ENCODE assay signal across 2 cellular contexts in the genomic region with DNA sequence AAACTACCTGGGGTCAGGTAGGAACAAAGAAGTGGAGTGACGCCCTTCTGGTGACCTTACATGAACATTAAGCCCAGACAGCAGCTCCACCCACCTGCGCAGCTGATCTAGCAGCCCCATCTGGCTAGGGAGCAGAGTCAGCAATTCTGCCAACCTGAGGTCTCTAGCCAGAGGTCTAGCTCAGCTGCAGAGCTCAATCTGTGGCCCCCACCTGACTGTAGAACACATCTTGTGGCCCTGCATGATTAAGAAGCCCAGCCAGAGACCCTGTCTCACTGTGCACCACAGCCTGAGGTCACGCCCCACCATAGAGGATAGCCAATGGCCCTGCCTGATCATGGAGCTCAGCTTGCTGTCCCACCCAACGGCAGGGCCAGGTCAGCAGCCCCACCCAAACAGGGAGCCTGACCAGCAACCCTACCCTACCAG.
TF ChIP-seq lines count a peak whose summit lies in the region.

No MANE protein-coding gene starts in this region.

TF ChIP-seq in HepG2, 621 proteins besides CTCF, POLR2A, EP300 and RAD21 (continued from another document):
- peak; percentile 67 to 68 for TF ChIP-seq MAFK (conservative IDR thresholded peaks at IDR 0.05 in 1 of 2, IDR thresholded peaks at IDR 0.05 in 1 of 2; ENCODE audit: low read length in 2 of 2)

TF ChIP-seq in SK-N-SH treated with all-trans-retinoic acid at 6 μM for 48 hours, 23 proteins besides CTCF, POLR2A, EP300 and RAD21 (continued from another document):
- TF ChIP-seq TSHZ2 (CRISPR knock-in tag; IDR thresholded peaks at IDR 0.05) (no peak), OSR1 (CRISPR knock-in tag; IDR thresholded peaks at IDR 0.05) (no peak), RARB (CRISPR knock-in tag; IDR thresholded peaks at IDR 0.05) (no peak), ARNTL (CRISPR knock-in tag; IDR thresholded peaks at IDR 0.05; ENCODE audit: borderline replicate concordance, low read depth) (no peak), ZFP3 (CRISPR knock-in tag; IDR thresholded peaks at IDR 0.05) (no peak), GLIS3 (CRISPR knock-in tag; IDR thresholded peaks at IDR 0.05) (no peak), BACH2 (CRISPR knock-in tag; IDR thresholded peaks at IDR 0.05; ENCODE audit: borderline replicate concordance) (no peak), TOX (CRISPR knock-in tag; IDR thresholded peaks at IDR 0.05; ENCODE audit: borderline replicate concordance) (no peak), ZNF8 (CRISPR knock-in tag; IDR thresholded peaks at IDR 0.05) (no peak), ISL1 (CRISPR knock-in tag; IDR thresholded peaks at IDR 0.05) (no peak), ZNF70 (CRISPR knock-in tag; IDR thresholded peaks at IDR 0.05) (no peak), ESRRG (CRISPR knock-in tag; IDR thresholded peaks at IDR 0.05) (no peak)
- TF ChIP-seq, protein P1, sequence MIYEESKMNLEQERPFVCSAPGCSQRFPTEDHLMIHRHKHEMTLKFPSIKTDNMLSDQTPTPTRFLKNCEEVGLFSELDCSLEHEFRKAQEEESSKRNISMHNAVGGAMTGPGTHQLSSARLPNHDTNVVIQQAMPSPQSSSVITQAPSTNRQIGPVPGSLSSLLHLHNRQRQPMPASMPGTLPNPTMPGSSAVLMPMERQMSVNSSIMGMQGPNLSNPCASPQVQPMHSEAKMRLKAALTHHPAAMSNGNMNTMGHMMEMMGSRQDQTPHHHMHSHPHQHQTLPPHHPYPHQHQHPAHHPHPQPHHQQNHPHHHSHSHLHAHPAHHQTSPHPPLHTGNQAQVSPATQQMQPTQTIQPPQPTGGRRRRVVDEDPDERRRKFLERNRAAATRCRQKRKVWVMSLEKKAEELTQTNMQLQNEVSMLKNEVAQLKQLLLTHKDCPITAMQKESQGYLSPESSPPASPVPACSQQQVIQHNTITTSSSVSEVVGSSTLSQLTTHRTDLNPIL (CRISPR knock-in tag; IDR thresholded peaks at IDR 0.05; ENCODE audit: low read depth), result no peak
- TF ChIP-seq, protein P2, sequence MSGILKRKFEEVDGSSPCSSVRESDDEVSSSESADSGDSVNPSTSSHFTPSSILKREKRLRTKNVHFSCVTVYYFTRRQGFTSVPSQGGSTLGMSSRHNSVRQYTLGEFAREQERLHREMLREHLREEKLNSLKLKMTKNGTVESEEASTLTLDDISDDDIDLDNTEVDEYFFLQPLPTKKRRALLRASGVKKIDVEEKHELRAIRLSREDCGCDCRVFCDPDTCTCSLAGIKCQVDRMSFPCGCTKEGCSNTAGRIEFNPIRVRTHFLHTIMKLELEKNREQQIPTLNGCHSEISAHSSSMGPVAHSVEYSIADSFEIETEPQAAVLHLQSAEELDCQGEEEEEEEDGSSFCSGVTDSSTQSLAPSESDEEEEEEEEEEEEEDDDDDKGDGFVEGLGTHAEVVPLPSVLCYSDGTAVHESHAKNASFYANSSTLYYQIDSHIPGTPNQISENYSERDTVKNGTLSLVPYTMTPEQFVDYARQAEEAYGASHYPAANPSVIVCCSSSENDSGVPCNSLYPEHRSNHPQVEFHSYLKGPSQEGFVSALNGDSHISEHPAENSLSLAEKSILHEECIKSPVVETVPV (CRISPR knock-in tag; IDR thresholded peaks at IDR 0.05), result no peak
- TF ChIP-seq, protein P3, sequence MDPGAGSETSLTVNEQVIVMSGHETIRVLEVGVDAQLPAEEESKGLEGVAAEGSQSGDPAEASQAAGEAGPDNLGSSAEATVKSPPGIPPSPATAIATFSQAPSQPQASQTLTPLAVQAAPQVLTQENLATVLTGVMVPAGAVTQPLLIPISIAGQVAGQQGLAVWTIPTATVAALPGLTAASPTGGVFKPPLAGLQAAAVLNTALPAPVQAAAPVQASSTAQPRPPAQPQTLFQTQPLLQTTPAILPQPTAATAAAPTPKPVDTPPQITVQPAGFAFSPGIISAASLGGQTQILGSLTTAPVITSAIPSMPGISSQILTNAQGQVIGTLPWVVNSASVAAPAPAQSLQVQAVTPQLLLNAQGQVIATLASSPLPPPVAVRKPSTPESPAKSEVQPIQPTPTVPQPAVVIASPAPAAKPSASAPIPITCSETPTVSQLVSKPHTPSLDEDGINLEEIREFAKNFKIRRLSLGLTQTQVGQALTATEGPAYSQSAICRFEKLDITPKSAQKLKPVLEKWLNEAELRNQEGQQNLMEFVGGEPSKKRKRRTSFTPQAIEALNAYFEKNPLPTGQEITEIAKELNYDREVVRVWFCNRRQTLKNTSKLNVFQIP (CRISPR knock-in tag; IDR thresholded peaks at IDR 0.05; ENCODE audit: borderline replicate concordance, low read depth), result no peak
